1 cellular context compared by ENCODE assay signal in genomic region chr4:8403981-8404380, GRCh38.
TF ChIP-seq lines count a peak whose summit lies in the region.

No MANE protein-coding gene starts in this region.

TF ChIP-seq in SK-N-SH, 30 proteins besides CTCF, POLR2A, EP300 and RAD21 (continued from another document):
- TF ChIP-seq TEAD4 (IDR thresholded peaks at IDR 0.05; ENCODE audit: borderline replicate concordance, insufficient read depth) (no peak), FOSL2 (IDR thresholded peaks at IDR 0.05; ENCODE audit: borderline replicate concordance, low read depth) (no peak), RCOR1 (IDR thresholded peaks at IDR 0.05; ENCODE audit: low read length) (no peak), FOXM1 (IDR thresholded peaks at IDR 0.05; ENCODE audit: low read depth) (no peak), ELF1 (IDR thresholded peaks at IDR 0.05) (no peak), YY1 (IDR thresholded peaks at IDR 0.05; ENCODE audit: low read depth) (no peak), NFIC (IDR thresholded peaks at IDR 0.05; ENCODE audit: borderline replicate concordance) (no peak), USF2 (IDR thresholded peaks at IDR 0.05; ENCODE audit: borderline replicate concordance, low read depth, low read length) (no peak), RXRA (IDR thresholded peaks at IDR 0.05; ENCODE audit: borderline replicate concordance, low read depth) (no peak), GABPA (IDR thresholded peaks at IDR 0.05; ENCODE audit: low read depth) (no peak), PBX3 (IDR thresholded peaks at IDR 0.05) (no peak), MXI1 (IDR thresholded peaks at IDR 0.05; ENCODE audit: low read depth, low read length) (no peak), USF1 (IDR thresholded peaks at IDR 0.05; ENCODE audit: borderline replicate concordance, low read depth) (no peak)
TF ChIP-seq in SK-N-SH: peak in this region for 0.
